16 cellular contexts compared by ENCODE assay signal in genomic region chr7:110767550-110768137, GRCh38.
A peak's percentile ranks its signal among the peaks of the same experiment; 100 is the strongest.
DNase-seq lines count a peak whose midpoint lies in the region; TF ChIP-seq lines count a peak whose summit lies in the region.
"Had no signal": no experiment of that assay in that cellular context is flagged by ENCODE, and none has a peak within 500 bp of the region (broad histone marks: within the 10 kb centered on the region; RNA-seq: fewer than 3 reads in every experiment).

No MANE protein-coding gene starts in this region.

- in situ Hi-C loops in GM13977 (cut with MboI; ENCODE audit: low pct_unique_long_range_greater_than_20kb, low sequenced_read_pairs, unreplicated experiment), result no loop called here

- no peaks in the 10 kb centered on the region for H3K4me1 ChIP-seq in mesodermal cell (ENCODE audit: control insufficient read depth, insufficient read depth, low read length, poor library complexity, severe bottlenecking)
- H3K4me1 ChIP-seq: BLaER1 treated with 17β-estradiol and CSF1 and Interleukin-3, amounts not matched to agents 10 nM and 100 nM had no signal

- no peaks in the 10 kb centered on the region for H3K27me3 Mint-ChIP-seq in progenitor cell of endocrine pancreas
- H3K27me3 Mint-ChIP-seq in activated T-helper 2 cell treated with anti-CD3 and anti-CD28 coated beads, Interferon-gamma antibody, Interleukin-2, Interleukin-4, amounts not matched to agents 10 μg/mL and 5 μg/mL and 100 μg/mL, durations not matched to agents 14 hours and 24 hours and 36 hours (ENCODE audit: low read depth), result peaks cover 8% of the 10 kb centered on the region
- H3K27me3 Mint-ChIP-seq: B cell had no signal

- 92 to 98% methylated on average over 3 of the region's 3 CpGs for WGBS in mesodermal cell (ENCODE audit: insufficient coverage in 2 of 2), 2 experiments

- no peak overlapping the region for H3K4me3 Mint-ChIP-seq in progenitor cell of endocrine pancreas (ENCODE audit: low read depth)
- no peak overlapping the region for H3K4me3 Mint-ChIP-seq in activated T-helper 2 cell treated with anti-CD3 and anti-CD28 coated beads, Interferon-gamma antibody, Interleukin-2, Interleukin-4, amounts not matched to agents 10 μg/mL and 5 μg/mL and 100 μg/mL, durations not matched to agents 14 hours and 24 hours and 36 hours (ENCODE audit: low read depth)
- H3K4me3 Mint-ChIP-seq: B cell; CD8-positive, alpha-beta T cell had no signal

- H3K36me3 ChIP-seq in mesodermal cell (ENCODE audit: control insufficient read depth, insufficient read depth, low read length), result no peaks in the 10 kb centered on the region
- H3K36me3 ChIP-seq: BLaER1 treated with 17β-estradiol and CSF1 and Interleukin-3, amounts not matched to agents 10 nM and 100 nM had no signal

- no peak overlapping the region for H3K4me3 ChIP-seq in mesodermal cell (ENCODE audit: extremely low read depth, insufficient read depth, low read length, poor library complexity, severe bottlenecking)
- H3K4me3 ChIP-seq: BLaER1 treated with 17β-estradiol and CSF1 and Interleukin-3, amounts not matched to agents 10 nM and 100 nM; GM12878; GM23248 had no signal

- H3K9me3 Mint-ChIP-seq in progenitor cell of endocrine pancreas (ENCODE audit: low read depth), result peaks cover 5% of the 10 kb centered on the region
- no peaks in the 10 kb centered on the region for H3K9me3 Mint-ChIP-seq in activated T-helper 2 cell treated with anti-CD3 and anti-CD28 coated beads, Interferon-gamma antibody, Interleukin-2, Interleukin-4, amounts not matched to agents 10 μg/mL and 5 μg/mL and 100 μg/mL, durations not matched to agents 14 hours and 24 hours and 36 hours
- H3K9me3 Mint-ChIP-seq: CD8-positive, alpha-beta T cell had no signal

- H3K27ac ChIP-seq in 22Rv1 (peak overlapping the region; percentile 24), mesodermal cell (ENCODE audit: low read depth, low read length, severe bottlenecking) (peak overlapping the region; percentile 3)
- H3K27ac ChIP-seq: BLaER1 treated with 17β-estradiol and CSF1 and Interleukin-3, amounts not matched to agents 10 nM and 100 nM; GM23248 had no signal

- TF ChIP-seq CTCF in 22Rv1 (IDR thresholded peaks at IDR 0.05) (no peak), progenitor cell of endocrine pancreas (IDR thresholded peaks at IDR 0.05; ENCODE audit: unreplicated experiment) (no peak), GM13977 (IDR thresholded peaks at IDR 0.05; ENCODE audit: extremely low read depth, insufficient read depth, missing control alignments) (no peak)

- DNase-seq in HT-29 (ENCODE audit: low spot score) (peak; percentile 16), progenitor cell of endocrine pancreas (ENCODE audit: low spot score, unreplicated experiment) (no peak), GM13977 (ENCODE audit: low spot score) (no peak), NCI-H226 (no peak)
- DNase-seq in activated T-helper 2 cell treated with anti-CD3 and anti-CD28 coated beads, Interferon-gamma antibody, Interleukin-2, Interleukin-4, amounts not matched to agents 10 μg/mL and 5 μg/mL and 100 μg/mL, durations not matched to agents 14 hours and 24 hours and 36 hours (ENCODE audit: low spot score), result no peak
- DNase-seq: CD8-positive, alpha-beta T cell; DMS 273 treated with DMSO at 0.1 percent for 48 hours; DND-41; EL; GM23248; HCEC 1CT had no signal

- intact Hi-C loops in activated T-helper 2 cell treated with anti-CD3 and anti-CD28 coated beads, Interferon-gamma antibody, Interleukin-2, Interleukin-4, amounts not matched to agents 10 μg/mL and 5 μg/mL and 100 μg/mL, durations not matched to agents 14 hours and 24 hours and 36 hours (cut with micrococcal nuclease), result no loop called here

- H3K27ac Mint-ChIP-seq in progenitor cell of endocrine pancreas, result peak overlapping the region; percentile 18
- H3K27ac Mint-ChIP-seq in activated T-helper 2 cell treated with anti-CD3 and anti-CD28 coated beads, Interferon-gamma antibody, Interleukin-2, Interleukin-4, amounts not matched to agents 10 μg/mL and 5 μg/mL and 100 μg/mL, durations not matched to agents 14 hours and 24 hours and 36 hours, result no peak overlapping the region
- H3K27ac Mint-ChIP-seq: B cell; CD8-positive, alpha-beta T cell had no signal

- no peaks in the 10 kb centered on the region for H3K9me3 ChIP-seq in mesodermal cell (ENCODE audit: control insufficient read depth, low read length)
- H3K9me3 ChIP-seq: BLaER1 treated with 17β-estradiol and CSF1 and Interleukin-3, amounts not matched to agents 10 nM and 100 nM had no signal

- peaks cover 5% of the 10 kb centered on the region for H3K36me3 Mint-ChIP-seq in progenitor cell of endocrine pancreas (ENCODE audit: insufficient read depth)
- H3K36me3 Mint-ChIP-seq in activated T-helper 2 cell treated with anti-CD3 and anti-CD28 coated beads, Interferon-gamma antibody, Interleukin-2, Interleukin-4, amounts not matched to agents 10 μg/mL and 5 μg/mL and 100 μg/mL, durations not matched to agents 14 hours and 24 hours and 36 hours (ENCODE audit: low read depth), result no peaks in the 10 kb centered on the region
- H3K36me3 Mint-ChIP-seq: CD8-positive, alpha-beta T cell had no signal

- H3K4me1 Mint-ChIP-seq in progenitor cell of endocrine pancreas (ENCODE audit: low read depth), result peaks cover 32% of the 10 kb centered on the region
- peaks cover 8% of the 10 kb centered on the region for H3K4me1 Mint-ChIP-seq in activated T-helper 2 cell treated with anti-CD3 and anti-CD28 coated beads, Interferon-gamma antibody, Interleukin-2, Interleukin-4, amounts not matched to agents 10 μg/mL and 5 μg/mL and 100 μg/mL, durations not matched to agents 14 hours and 24 hours and 36 hours (ENCODE audit: low read depth)
- H3K4me1 Mint-ChIP-seq: B cell had no signal
